Comparison of ENCODE assay signal across 10 cellular contexts in the genomic region with DNA sequence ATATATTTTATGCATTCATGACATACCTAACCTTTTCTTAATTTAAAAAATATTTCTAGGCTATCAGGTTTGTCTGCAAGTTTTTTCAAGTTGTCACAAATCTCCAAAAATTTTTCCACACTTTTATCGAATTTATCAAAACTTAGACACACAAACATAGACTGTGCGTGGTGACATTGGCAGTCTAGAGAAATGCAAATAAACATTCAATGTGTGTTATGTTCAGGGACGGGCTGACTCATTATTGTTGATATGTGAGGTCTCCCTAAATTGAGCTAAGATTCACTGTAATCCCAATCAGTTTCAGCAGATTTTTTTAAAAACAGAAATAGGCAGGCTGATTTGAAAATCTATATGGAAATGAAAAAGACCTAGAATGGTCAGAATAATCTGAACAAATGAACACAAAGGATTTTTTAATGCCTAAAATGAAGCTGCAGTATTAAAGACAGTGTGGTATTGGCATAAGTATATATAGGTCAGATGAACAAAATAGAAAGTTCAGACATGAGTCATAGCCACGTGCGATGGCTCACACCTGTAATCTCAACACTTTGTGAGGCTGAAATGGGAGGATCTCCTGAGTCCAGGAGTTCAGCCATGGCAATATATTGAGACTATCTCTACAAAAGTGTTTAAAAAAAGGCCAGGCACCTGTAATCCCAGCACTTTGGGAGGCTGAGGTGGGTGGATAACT. TPM values are rescaled to one million over a fixed set of nuclear protein-coding genes. Genes with fewer than 3 reads are reported as not detected.
DNase-seq lines count a peak whose midpoint lies in the region; ATAC-seq and TF ChIP-seq lines count a peak whose summit lies in the region.
"Had no signal": no experiment of that assay in that cellular context is flagged by ENCODE, and none has a peak within 500 bp of the region (broad histone marks: within the 10 kb centered on the region; RNA-seq: fewer than 3 reads in every experiment).

No MANE protein-coding gene starts in this region.

- peaks cover 0 to 6% (median 2%) of the 10 kb centered on the region in 4 donors for H3K4me1 ChIP-seq in transverse colon
- peaks cover 0 to 12% of the 10 kb centered on the region in 2 donors for H3K4me1 ChIP-seq in right atrium auricular region

- no peak overlapping the region for H3K4me3 Mint-ChIP-seq in activated T-cell treated with anti-CD3 and anti-CD28 coated beads, Interleukin-2, amount 50 U/mL, for 4 hours
- no peak overlapping the region for H3K4me3 Mint-ChIP-seq in mesothelial cell of epicardium

- H3K9me3 Mint-ChIP-seq in activated T-cell treated with anti-CD3 and anti-CD28 coated beads, Interleukin-2, amount 50 U/mL, for 4 hours: no peaks in the 10 kb centered on the region
- H3K9me3 Mint-ChIP-seq in mesothelial cell of epicardium: no peaks in the 10 kb centered on the region

- H3K36me3 ChIP-seq in transverse colon (no peaks in the 10 kb centered on the region), right atrium auricular region (no peaks in the 10 kb centered on the region)

- no peak overlapping the region for H3K4me3 ChIP-seq in transverse colon
- no peak overlapping the region for H3K4me3 ChIP-seq in right atrium auricular region

- H3K27me3 Mint-ChIP-seq in activated T-cell treated with anti-CD3 and anti-CD28 coated beads, Interleukin-2, amount 50 U/mL, for 4 hours (ENCODE audit: low read depth): no peaks in the 10 kb centered on the region
- H3K27me3 Mint-ChIP-seq in mesothelial cell of epicardium (ENCODE audit: low read depth): no peaks in the 10 kb centered on the region

- H3K27ac Mint-ChIP-seq in mesothelial cell of epicardium: no peak overlapping the region

- peak; percentile 83 for ATAC-seq in HG02981 (IDR thresholded peaks at IDR 0.05; ENCODE audit: unreplicated experiment)
- peak; percentile 95 to 98 for ATAC-seq in activated T-cell treated with anti-CD3 and anti-CD28 coated beads, Interleukin-2, amount 50 U/mL, for 4 hours

- H3K27ac ChIP-seq in transverse colon (no peak overlapping the region), right atrium auricular region (no peak overlapping the region)
- H3K27ac ChIP-seq: C4-2B had no signal

- 48 to 62% methylated on average over 3 to 5 of the region's 5 CpGs for WGBS in transverse colon (ENCODE audit: low coverage in 1 of 2), 2 donors

- peaks cover 7% of the 10 kb centered on the region for H3K4me1 Mint-ChIP-seq in activated T-cell treated with anti-CD3 and anti-CD28 coated beads, Interleukin-2, amount 50 U/mL, for 4 hours (ENCODE audit: low read depth)
- no peaks in the 10 kb centered on the region for H3K4me1 Mint-ChIP-seq in mesothelial cell of epicardium

- TF ChIP-seq CTCF in transverse colon (IDR thresholded peaks at IDR 0.05): no peak
- TF ChIP-seq CTCF in right atrium auricular region (IDR thresholded peaks at IDR 0.05): no peak
- no peak for TF ChIP-seq CTCF in mesothelial cell of epicardium (IDR thresholded peaks at IDR 0.05; ENCODE audit: unreplicated experiment)

- no peak for TF ChIP-seq EP300 in transverse colon (IDR thresholded peaks at IDR 0.05; ENCODE audit: low read depth)

- TF ChIP-seq POLR2A in transverse colon (IDR thresholded peaks at IDR 0.05): no peak

- H3K9me3 ChIP-seq in transverse colon (no peaks in the 10 kb centered on the region), right atrium auricular region (no peaks in the 10 kb centered on the region)

- H3K27me3 ChIP-seq in transverse colon: no peaks in the 10 kb centered on the region
- H3K27me3 ChIP-seq in right atrium auricular region: no peaks in the 10 kb centered on the region

- H3K36me3 Mint-ChIP-seq in activated T-cell treated with anti-CD3 and anti-CD28 coated beads, Interleukin-2, amount 50 U/mL, for 4 hours (ENCODE audit: insufficient read depth): no peaks in the 10 kb centered on the region
- H3K36me3 Mint-ChIP-seq in mesothelial cell of epicardium: no peaks in the 10 kb centered on the region

- intact Hi-C loops in transverse colon (cut with DNase I; ENCODE audit: low total_unique reads): no loop called here

- in situ Hi-C loops in transverse colon (cut with MboI; ENCODE audit: low pct_ligation_motif_present in 1 of 4, low pct_unique_long_range_greater_than_20kb in 1 of 4, low sequenced_read_pairs in 3 of 4): no loop called here

- DNase-seq in stimulated activated CD4-positive, alpha-beta T cell treated with anti-CD3 and anti-CD28 coated beads, Interleukin-15, amount 100 ng/mL, for 24 hours: peak; percentile 43
- no peak for DNase-seq in stimulated activated CD4-positive, alpha-beta T cell treated with anti-CD3 and anti-CD28 coated beads, Interleukin-12 subunit alpha, Interleukin-12 subunit beta, amount 100 ng/mL, for 4 hours
- DNase-seq in activated T-cell treated with anti-CD3 and anti-CD28 coated beads, Interleukin-2, amount 50 U/mL, for 4 hours: no peak
- DNase-seq in transverse colon (peak; percentile 44), right atrium auricular region (ENCODE audit: low spot score) (no peak), AG08396 (ENCODE audit: low spot score) (no peak), mesothelial cell of epicardium (ENCODE audit: low spot score in 2 of 2, unreplicated experiment in 2 of 2) (no peak)
- DNase-seq: left cardiac atrium had no signal

RNA-seq across cellular contexts. Expression of a gene that starts 19.2 kb away (rescaled TPM):
- 10 to 100 TPM; 15.8 to 18.1 (median 17.0) TPM for total RNA-seq in activated T-cell treated with anti-CD3 and anti-CD28 coated beads, Interleukin-2, amount 50 U/mL, for 4 hours
- total RNA-seq in transverse colon: 10 to 100 TPM in 2 of 4 donors, 1 to 10 TPM in 2; 7.4 to 13.1 (median 9.9) TPM
- total RNA-seq in right atrium auricular region: 10 to 100 TPM; 17.7 to 22.6 TPM
- 14.6 to 14.9 TPM (median 14.7 TPM) in 3 replicates for total RNA-seq in mesothelial cell of epicardium

RNA-seq across cellular contexts. Expression of a gene that starts 53.8 kb away (rescaled TPM):
- 100 to 1,000 TPM; 227 to 269 (median 247) TPM for total RNA-seq in activated T-cell treated with anti-CD3 and anti-CD28 coated beads, Interleukin-2, amount 50 U/mL, for 4 hours
- total RNA-seq in transverse colon: 100 to 1,000 TPM in 1 of 4 donors, 10 to 100 TPM in 3; 33.3 to 169 (median 39.4) TPM
- 100 to 1,000 TPM; 116 TPM for total RNA-seq in right atrium auricular region
- 112 to 113 TPM (median 113 TPM) in 3 replicates for total RNA-seq in mesothelial cell of epicardium

Comparison
In these comparisons a context has a peak if more than half of its experiments do, and no peak if none do; other contexts are left out.
1. DNase-seq: peak in stimulated activated CD4-positive, alpha-beta T cell treated with anti-CD3 and anti-CD28 coated beads, Interleukin-15, amount 100 ng/mL, for 24 hours (single experiment) and transverse colon (single experiment); none in stimulated activated CD4-positive, alpha-beta T cell treated with anti-CD3 and anti-CD28 coated beads, Interleukin-12 subunit alpha, Interleukin-12 subunit beta, amount 100 ng/mL, for 4 hours (single experiment), activated T-cell treated with anti-CD3 and anti-CD28 coated beads, Interleukin-2, amount 50 U/mL, for 4 hours (single experiment), right atrium auricular region (single experiment), AG08396 (single experiment) and mesothelial cell of epicardium (0 of 2).